Comparison of ENCODE assay signal across 8 cellular contexts in the genomic region with DNA sequence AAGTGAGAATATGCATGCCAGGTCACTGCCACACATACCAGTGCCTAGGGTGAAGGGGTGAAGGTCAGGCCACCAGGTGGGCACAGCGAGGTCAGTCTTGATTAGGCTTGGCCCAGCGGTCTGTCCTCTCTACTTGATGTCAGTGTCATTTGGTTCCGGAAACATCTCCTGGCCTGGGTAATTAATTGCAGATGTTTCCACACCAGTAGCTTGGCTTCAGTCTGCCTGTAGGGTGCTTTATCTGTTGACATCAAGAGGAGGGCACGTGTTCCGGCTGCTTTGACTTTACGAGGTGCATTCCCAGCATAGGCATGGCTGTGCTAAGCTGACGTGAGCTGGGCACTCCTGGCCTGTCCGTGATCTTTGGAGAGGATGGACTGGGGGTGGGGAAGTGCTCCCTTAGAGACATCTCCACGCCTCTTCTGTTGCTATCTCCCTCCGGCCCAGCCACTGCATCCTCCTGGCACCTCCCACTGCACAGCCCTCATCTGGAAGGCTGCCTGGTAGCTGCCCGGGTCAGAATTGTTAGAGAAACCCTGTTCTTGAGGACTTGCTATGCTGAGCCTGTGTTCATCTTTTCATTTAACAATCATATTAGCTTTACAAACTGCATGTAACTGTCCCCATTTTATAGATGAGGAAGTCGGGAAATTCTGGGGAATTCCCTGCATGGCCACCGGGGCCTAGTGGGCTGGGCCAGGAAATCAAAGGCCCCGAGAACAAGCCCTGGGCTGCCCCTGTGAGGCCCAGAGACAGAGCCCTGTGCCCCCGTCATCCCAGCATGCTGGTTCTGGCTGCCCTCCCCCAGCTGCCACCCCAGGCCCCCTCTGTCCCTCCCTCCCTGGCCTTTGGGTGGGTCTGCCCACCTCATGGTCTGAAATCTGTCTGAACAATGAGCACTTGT. TPM values are rescaled to one million over a fixed set of nuclear protein-coding genes. Genes with fewer than 3 reads are reported as not detected.
DNase-seq lines count a peak whose midpoint lies in the region; ATAC-seq, FAIRE-seq and TF ChIP-seq lines count a peak whose summit lies in the region.

No MANE protein-coding gene starts in this region.

- H3K27ac ChIP-seq in K562 (ENCODE audit: extremely low read depth, low read depth, low read length) (no peak overlapping the region), left lung (peak overlapping the region; percentile 5 to 72)

- H3K9ac ChIP-seq in K562 (ENCODE audit: insufficient read depth in 1 of 2, low read depth in 2 of 2, low read length in 2 of 2), result peak overlapping the region in 1 of 2 experiments; percentile 52; a peak in 1 of 4 replicates

- peak; percentile 47 for ATAC-seq in GM18502 (IDR thresholded peaks at IDR 0.05; ENCODE audit: poor library complexity, unreplicated experiment)
- peak; percentile 43 for ATAC-seq in HG02798 (IDR thresholded peaks at IDR 0.05; ENCODE audit: poor library complexity, unreplicated experiment)
- peak; percentile 82 for ATAC-seq in SK-N-SH treated with all-trans-retinoic acid at 6 μM for 48 hours
- ATAC-seq in K562, result peak; percentile 34
- peak; percentile 56 for ATAC-seq in left lung

- peaks cover 41% of the 10 kb centered on the region; the same call in 2 of the 3 replicates for H3K36me3 ChIP-seq in K562 (ENCODE audit: control insufficient read depth, insufficient read depth, low read length)
- H3K36me3 ChIP-seq in left lung, result peaks cover 0 to 49% of the 10 kb centered on the region in 2 donors

- peaks cover 0 to 11% of the 10 kb centered on the region in 2 experiments; a peak in 1 of 5 replicates for H3K4me1 ChIP-seq in K562 (replicated peaks in 1 of 2; ENCODE audit: control insufficient read depth in 2 of 2, insufficient read depth in 2 of 2, low read length in 2 of 2)
- H3K4me1 ChIP-seq in left lung, result peaks cover 15 to 36% of the 10 kb centered on the region in 2 donors

- TF ChIP-seq RAD21 in K562 (CRISPR knock-in tag; conservative IDR thresholded peaks at IDR 0.05 in 1 of 2, IDR thresholded peaks at IDR 0.05 in 1 of 2), result no peak

- H3K4me2 ChIP-seq in K562 (ENCODE audit: insufficient read depth, low read length), result no peak overlapping the region

- no peaks in the 10 kb centered on the region; the same call in 1 of the 2 replicates for H4K20me1 ChIP-seq in K562 (replicated peaks; ENCODE audit: control insufficient read depth, insufficient read depth, low read length)

- H3K27me3 ChIP-seq in K562 (ENCODE audit: control insufficient read depth in 2 of 2, insufficient read depth in 2 of 2, low read length in 2 of 2), result no peaks in the 10 kb centered on the region
- no peaks in the 10 kb centered on the region for H3K27me3 ChIP-seq in left lung

- no peak for DNase-seq in K562 (ENCODE audit: extremely low read depth in 1 of 4, low spot score in 3 of 4)
- no peak for DNase-seq in left lung
- DNase-seq in stimulated activated CD8-positive, alpha-beta memory T cell treated with anti-CD3 and anti-CD28 coated beads, Interleukin-7, amount 100 ng/mL, for 48 hours (ENCODE audit: extremely low read depth in 1 of 2, low read depth in 1 of 2), result peak; percentile 19 to 29
- DNase-seq in NCI-H1930 (lab: John Stamatoyannopoulos, UW), result no peak
- no peak for DNase-seq in H54 (ENCODE audit: insufficient read length, low spot score)

- 69% methylated on average over 14 of the region's 15 CpGs for WGBS in K562 (ENCODE audit: insufficient coverage, low coverage, missing lambda C conversion rate)

- H3K9me3 ChIP-seq in K562 (replicated peaks; ENCODE audit: control insufficient read depth, insufficient read depth, low read depth, low read length), result no peaks in the 10 kb centered on the region; the same call in 1 of the 2 replicates
- H3K9me3 ChIP-seq in left lung, result no peaks in the 10 kb centered on the region

- peaks cover 5% of the 10 kb centered on the region for H3K9me1 ChIP-seq in K562 (ENCODE audit: control insufficient read depth, insufficient read depth, low read length)

- intact Hi-C loops in K562 (cut with micrococcal nuclease), result no loop called here
- intact Hi-C loops in left lung (cut with DNase I), result no loop called here

- TF ChIP-seq POLR2A in K562 (conservative IDR thresholded peaks at IDR 0.05) (no peak), H54 (IDR thresholded peaks at IDR 0.05; ENCODE audit: low read depth, low read length) (no peak)

- TF ChIP-seq CTCF in K562 (IDR thresholded peaks at IDR 0.05 in 2 of 3, conservative IDR thresholded peaks at IDR 0.05 in 1 of 3; ENCODE audit: insufficient read depth in 2 of 3, low read depth in 1 of 3, low read length in 3 of 3) (no peak), left lung (IDR thresholded peaks at IDR 0.05) (no peak)

- POLR2A ChIA-PET in K562 (lab: Yijun Ruan, JAX), result no interaction called here

- BruUV-seq in K562 (replicated peaks; lab: Mats Ljungman, UMichigan), result no TSS peak

- CTCF ChIA-PET in K562 (lab: Yijun Ruan, JAX; ENCODE audit: low intra/inter-chr PET ratio), result no interaction called here

- TF ChIP-seq EP300 in K562 (IDR thresholded peaks at IDR 0.05; ENCODE audit: low read length), result no peak

- no peaks in the 10 kb centered on the region for H3K79me2 ChIP-seq in K562 (ENCODE audit: control insufficient read depth, insufficient read depth, low read length)

- FAIRE-seq in K562 (lab: Jason Lieb, UNC), result no peak
- FAIRE-seq in H54 (lab: Jason Lieb, UNC), result no peak

- in situ Hi-C loops in K562 (cut with MboI), result no loop called here

- no peak overlapping the region for H2AFZ ChIP-seq in K562 (ENCODE audit: low read depth, low read length)

- H3K4me3 ChIP-seq in K562 (no peak overlapping the region), left lung (no peak overlapping the region)

TF ChIP-seq in SK-N-SH treated with all-trans-retinoic acid at 6 μM for 48 hours, 23 proteins besides CTCF, POLR2A, EP300 and RAD21 (continues in another document):
- TF ChIP-seq BACH2 (CRISPR knock-in tag; IDR thresholded peaks at IDR 0.05; ENCODE audit: borderline replicate concordance), result no peak
- peak; percentile 2; the same call in 1 of the 2 replicates for TF ChIP-seq ZNF8 (CRISPR knock-in tag; IDR thresholded peaks at IDR 0.05)

TF ChIP-seq in K562, 482 proteins besides CTCF, POLR2A, EP300 and RAD21 (continues in another document):
- TF ChIP-seq NUFIP1 (IDR thresholded peaks at IDR 0.05; ENCODE audit: partially characterized antibody) (no peak), ZZZ3 (IDR thresholded peaks at IDR 0.05) (no peak), ZBTB11 (CRISPR knock-in tag; IDR thresholded peaks at IDR 0.05) (no peak), PHB (CRISPR knock-in tag; IDR thresholded peaks at IDR 0.05) (no peak), HDAC2 (IDR thresholded peaks at IDR 0.05) (no peak), DPF2 (IDR thresholded peaks at IDR 0.05) (no peak)
- TF ChIP-seq, protein P1, sequence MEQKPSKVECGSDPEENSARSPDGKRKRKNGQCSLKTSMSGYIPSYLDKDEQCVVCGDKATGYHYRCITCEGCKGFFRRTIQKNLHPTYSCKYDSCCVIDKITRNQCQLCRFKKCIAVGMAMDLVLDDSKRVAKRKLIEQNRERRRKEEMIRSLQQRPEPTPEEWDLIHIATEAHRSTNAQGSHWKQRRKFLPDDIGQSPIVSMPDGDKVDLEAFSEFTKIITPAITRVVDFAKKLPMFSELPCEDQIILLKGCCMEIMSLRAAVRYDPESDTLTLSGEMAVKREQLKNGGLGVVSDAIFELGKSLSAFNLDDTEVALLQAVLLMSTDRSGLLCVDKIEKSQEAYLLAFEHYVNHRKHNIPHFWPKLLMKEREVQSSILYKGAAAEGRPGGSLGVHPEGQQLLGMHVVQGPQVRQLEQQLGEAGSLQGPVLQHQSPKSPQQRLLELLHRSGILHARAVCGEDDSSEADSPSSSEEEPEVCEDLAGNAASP (IDR thresholded peaks at IDR 0.05), result no peak

RNA-seq across cellular contexts. Expression of gene JADE2, which starts 29.1 kb away (rescaled TPM):
- total RNA-seq in K562 (2011; cell fraction: chromatin; rRNA removed; ENCODE audit: low replicate concordance), result 12.7 and 26.6 TPM in 2 replicates
- 12.9 and 14.5 TPM in 2 replicates for total RNA-seq in K562 (2011; cell fraction: nucleolus; rRNA removed)
- total RNA-seq in K562 (2011; cell fraction: nucleoplasm; rRNA removed), result 7.6 and 9.2 TPM in 2 replicates
- total RNA-seq in K562 (2014; rRNA removed) (14.5 and 22.8 TPM in 2 replicates), K562 (2014; rRNA removed; fragmentation: Illumina TruSeq; extraction: Trizol) (6.9 and 8.3 TPM in 2 replicates), K562 (2015; rRNA removed; fragmentation: Illumina TruSeq; extraction: Trizol) (13.7 and 14.1 TPM in 2 replicates), K562 (2021) (22.2 and 23.3 TPM in 2 replicates), left lung (10 to 100 TPM; 36.8 to 51.1 TPM)
- polyA plus RNA-seq in K562 (2011; rRNA removed) (8.8 and 9.4 TPM in 2 replicates), K562 (2014; fragmentation: Illumina TruSeq; extraction: Trizol) (9.1 and 10.9 TPM in 2 replicates), K562 (2014; fragmentation: Nextera tagmentation; extraction: Ambion mirVana) (under 1 TPM; 0.50 to 0.55 TPM), K562 (2014; rRNA removed) (6.0 and 10.8 TPM in 2 replicates)
- 7.8 and 14.9 TPM in 2 replicates for polyA plus RNA-seq in K562 (2011; cell fraction: cytosol; rRNA removed)
- 10.6 and 18.6 TPM in 2 replicates for polyA plus RNA-seq in K562 (2011; cell fraction: nucleus; rRNA removed)
- polyA plus RNA-seq in K562 (2012), result 9.5 and 15.4 TPM in 2 replicates
- 11.5 and 14.4 TPM in 2 replicates for polyA minus RNA-seq in K562 (2011; rRNA and poly(A)+ RNA removed)
- 13.0 and 13.2 TPM in 2 replicates for polyA minus RNA-seq in K562 (2011; cell fraction: cytosol; rRNA and poly(A)+ RNA removed)
- polyA minus RNA-seq in K562 (2011; cell fraction: nucleus; rRNA and poly(A)+ RNA removed), result 9.4 TPM in 2 replicates

Comparison
In these comparisons a context has a peak if more than half of its experiments do, and no peak if none do; other contexts are left out.
1. DNase-seq: peak in stimulated activated CD8-positive, alpha-beta memory T cell treated with anti-CD3 and anti-CD28 coated beads, Interleukin-7, amount 100 ng/mL, for 48 hours (2 of 2); none in K562 (0 of 4), left lung (0 of 2), NCI-H1930 (0 of 2) and H54 (single experiment).
2. Peak in every context shown above with its lines, with median percentiles within 50 percentile points of each other: ATAC-seq.